ENCODE assay signal across 1 cellular context in genomic region chr6:26552640-26553189, GRCh38.
TF ChIP-seq lines count a peak whose summit lies in the region.

No MANE protein-coding gene starts in this region.

TF ChIP-seq in GM12878, 131 proteins besides CTCF, POLR2A, EP300 and RAD21:
- TF ChIP-seq NFIC (IDR thresholded peaks at IDR 0.05; ENCODE audit: low read depth, low read length), result no peak
- no peak for TF ChIP-seq SPI1 (IDR thresholded peaks at IDR 0.05; ENCODE audit: borderline replicate concordance, insufficient read depth, low read depth, low read length)
- no peak for TF ChIP-seq ZNF24 (IDR thresholded peaks at IDR 0.05)
- TF ChIP-seq CHD2 (IDR thresholded peaks at IDR 0.05; ENCODE audit: borderline replicate concordance, low read depth, low read length), result no peak
- TF ChIP-seq ESRRA (IDR thresholded peaks at IDR 0.05; ENCODE audit: low read length), result no peak
- no peak for TF ChIP-seq FOXM1 (IDR thresholded peaks at IDR 0.05; ENCODE audit: low read depth, low read length)
- TF ChIP-seq FOXK2 (IDR thresholded peaks at IDR 0.05), result no peak
- no peak for TF ChIP-seq RB1 (IDR thresholded peaks at IDR 0.05; ENCODE audit: borderline replicate concordance)
